ENCODE assay signal across 1 cellular context in genomic region chr3:111902534-111902933, GRCh38.
TF ChIP-seq lines count a peak whose summit lies in the region.

No MANE protein-coding gene starts in this region.

TF ChIP-seq in HepG2, 621 proteins besides CTCF, POLR2A, EP300 and RAD21 (continued from another document):
- TF ChIP-seq ZNF770 (CRISPR knock-in tag; IDR thresholded peaks at IDR 0.05) = peak; percentile 91
